27 cellular contexts compared by ENCODE assay signal in the genomic region with DNA sequence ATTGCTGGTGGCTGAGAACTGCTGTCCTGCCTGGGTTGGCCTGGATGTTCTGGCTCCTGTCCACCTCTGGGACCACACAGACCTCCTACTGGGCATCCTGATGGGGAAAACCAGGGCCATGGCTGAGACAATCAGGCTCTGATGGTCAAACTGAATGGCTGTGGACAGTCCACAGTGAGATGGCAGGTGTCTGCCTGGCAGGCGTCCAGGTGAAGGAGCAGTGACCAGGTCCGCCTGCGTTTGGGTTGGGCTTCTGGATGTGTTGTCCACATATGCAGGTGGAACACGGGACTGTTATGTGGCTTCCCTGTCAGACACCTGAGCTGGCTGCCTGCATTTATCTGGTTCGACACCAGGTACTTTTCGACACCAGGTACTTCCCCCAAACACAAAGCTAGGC.
"Had no signal": no experiment of that assay in that cellular context is flagged by ENCODE, and none has a peak within 500 bp of the region (broad histone marks: within the 10 kb centered on the region; RNA-seq: fewer than 3 reads in every experiment).

No MANE protein-coding gene starts in this region.

- ATAC-seq: heart right ventricle; left colon; left ventricle myocardium superior; lower lobe of right lung; natural killer cell; psoas muscle; right lobe of liver; stimulated activated naive B cell treated with anti-CD40 and anti-IgM and Interleukin-4, amounts not matched to agents 10 μg/mL and 1 μg/mL and 100 μg/mL, for 72 hours had no signal

- H3K36me3 Mint-ChIP-seq: natural killer cell had no signal

- FAIRE-seq: endometrium, islet of Langerhans, small intestine, urothelium cell line had no signal

- DNase-seq: dermis blood vessel endothelial cell; effector memory CD4-positive, alpha-beta T cell; erythroblast; esophagus squamous epithelium; foreskin melanocyte; glutamatergic neuron; heart right ventricle; hippocampal formation; left colon; left ventricle myocardium superior; lower lobe of right lung; natural killer cell; occipital lobe; ovary; posterior cingulate gyrus; psoas muscle; retina; right lobe of liver; small intestine; stimulated activated CD4-positive, alpha-beta T cell treated with anti-CD3 and anti-CD28 coated beads, Interleukin-15, amount 100 ng/mL, for 24 hours; stimulated activated CD4-positive, alpha-beta T cell treated with anti-CD3 and anti-CD28 coated beads, Interleukin-2, amount 100 ng/mL, for 48 hours; stimulated activated naive B cell treated with anti-CD40 and anti-IgM and Interleukin-4, amounts not matched to agents 10 μg/mL and 1 μg/mL and 100 μg/mL, for 72 hours; upper lobe of left lung had no signal

- H3K27ac Mint-ChIP-seq: natural killer cell; stimulated activated naive CD8-positive, alpha-beta T cell treated with anti-CD3 and anti-CD28 coated beads, Interleukin-15, Interleukin-2, amounts not matched to agents 100 ng/mL and 50 ng/mL, for 24 hours had no signal

- H3K4me1 Mint-ChIP-seq: natural killer cell had no signal

- H3K4me3 Mint-ChIP-seq: natural killer cell; stimulated activated naive B cell treated with anti-CD40 and anti-IgM and Interleukin-4, amounts not matched to agents 10 μg/mL and 1 μg/mL and 100 μg/mL, for 72 hours; stimulated activated naive CD8-positive, alpha-beta T cell treated with anti-CD3 and anti-CD28 coated beads, Interleukin-15, Interleukin-2, amounts not matched to agents 100 ng/mL and 50 ng/mL, for 24 hours had no signal

- H3K9me3 Mint-ChIP-seq: natural killer cell had no signal

- H3K27me3 Mint-ChIP-seq: stimulated activated naive B cell treated with anti-CD40 and anti-IgM and Interleukin-4, amounts not matched to agents 10 μg/mL and 1 μg/mL and 100 μg/mL, for 72 hours; stimulated activated naive CD8-positive, alpha-beta T cell treated with anti-CD3 and anti-CD28 coated beads, Interleukin-15, Interleukin-2, amounts not matched to agents 100 ng/mL and 50 ng/mL, for 24 hours had no signal
